ENCODE assay signal across 9 cellular contexts in genomic region chr11:111936045-111936400, GRCh38. TPM values are rescaled to one million over a fixed set of nuclear protein-coding genes. Genes with fewer than 3 reads are reported as not detected.
DNase-seq lines count a peak whose midpoint lies in the region; ATAC-seq, FAIRE-seq and TF ChIP-seq lines count a peak whose summit lies in the region.
"Had no signal": no experiment of that assay in that cellular context is flagged by ENCODE, and none has a peak within 500 bp of the region (broad histone marks: within the 10 kb centered on the region; RNA-seq: fewer than 3 reads in every experiment).

No MANE protein-coding gene starts in this region.

- no TSS peak for BruUV-seq in K562 (replicated peaks; lab: Mats Ljungman, UMichigan)

- no peaks in the 10 kb centered on the region for H3K9me3 Mint-ChIP-seq in stimulated activated naive CD8-positive, alpha-beta T cell treated with anti-CD3 and anti-CD28 coated beads, Interleukin-15, Interleukin-2, amounts not matched to agents 100 ng/mL and 50 ng/mL, for 24 hours
- no peaks in the 10 kb centered on the region for H3K9me3 Mint-ChIP-seq in naive B cell

- peak overlapping the region; percentile 96 for H3K27ac Mint-ChIP-seq in stimulated activated naive CD8-positive, alpha-beta T cell treated with anti-CD3 and anti-CD28 coated beads, Interleukin-15, Interleukin-2, amounts not matched to agents 100 ng/mL and 50 ng/mL, for 24 hours
- H3K27ac Mint-ChIP-seq in naive B cell, result no peak overlapping the region

- CTCF ChIA-PET in K562 (lab: Yijun Ruan, JAX; ENCODE audit: low intra/inter-chr PET ratio), result interaction anchor here (0.6 kb wide), 1 partner anchor 59 kb away, joined by 3 read pairs; no protein-coding TSS in a partner anchor

- H3K9me1 ChIP-seq in K562 (ENCODE audit: control insufficient read depth, insufficient read depth, low read length), result no peaks in the 10 kb centered on the region

- H3K36me3 ChIP-seq in K562 (ENCODE audit: control insufficient read depth, insufficient read depth, low read length), result no peaks in the 10 kb centered on the region
- H3K36me3 ChIP-seq in aorta (ENCODE audit: control insufficient read depth in 1 of 2, insufficient read depth in 2 of 2, low read length in 1 of 2), result no peaks in the 10 kb centered on the region

- 31% methylated on average over 3 of the region's 3 CpGs for WGBS in K562 (ENCODE audit: insufficient coverage, low coverage, missing lambda C conversion rate)
- WGBS in aorta, 2 donors, result 26 to 27% methylated on average over 3 of the region's 3 CpGs

- ATAC-seq in stimulated activated naive CD8-positive, alpha-beta T cell treated with anti-CD3 and anti-CD28 coated beads, Interleukin-15, Interleukin-2, amounts not matched to agents 100 U/mL and 50 U/mL, for 24 hours, result no peak
- ATAC-seq in K562 (no peak), naive B cell (ENCODE audit: low read depth in 2 of 2) (no peak), aorta (ENCODE audit: low FRiP score) (no peak)

- TF ChIP-seq POLR2A in K562 (conservative IDR thresholded peaks at IDR 0.05), result no peak

- DNase-seq in stimulated activated naive CD8-positive, alpha-beta T cell treated with anti-CD3 and anti-CD28 coated beads, Interleukin-15, Interleukin-2, amounts not matched to agents 100 U/mL and 50 U/mL, for 24 hours, result no peak
- no peak for DNase-seq in K562 (ENCODE audit: extremely low read depth in 1 of 4, low spot score in 3 of 4)
- DNase-seq in naive B cell, result no peak
- DNase-seq in aorta, result no peak
- DNase-seq in NCI-H2171 treated with DMSO at 0.1 percent for 48 hours (lab: John Stamatoyannopoulos, UW), result no peak
- no peak for DNase-seq in inferior parietal cortex (ENCODE audit: extremely low spot score)
- no peak for DNase-seq in GM19240 (ENCODE audit: insufficient read length, low spot score)

- H3K4me3 Mint-ChIP-seq in stimulated activated naive CD8-positive, alpha-beta T cell treated with anti-CD3 and anti-CD28 coated beads, Interleukin-15, Interleukin-2, amounts not matched to agents 100 ng/mL and 50 ng/mL, for 24 hours, result peak overlapping the region; percentile 90
- peak overlapping the region in 5 of 8 donors; percentile 74 to 91 (median 83) for H3K4me3 Mint-ChIP-seq in naive B cell

- peaks cover 8% of the 10 kb centered on the region; the same call in 2 of the 3 replicates for H3K79me2 ChIP-seq in K562 (ENCODE audit: control insufficient read depth, insufficient read depth, low read length)

- H3K4me3 ChIP-seq in K562 (no peak overlapping the region), aorta (ENCODE audit: low read length in 2 of 2) (no peak overlapping the region)

- H3K4me2 ChIP-seq in K562 (ENCODE audit: insufficient read depth, low read length), result peak overlapping the region; percentile 96; the same call in 1 of the 2 replicates

- peak overlapping the region in 1 of 2 experiments; percentile 70; a peak in 1 of 4 replicates for H3K9ac ChIP-seq in K562 (ENCODE audit: insufficient read depth in 1 of 2, low read depth in 2 of 2, low read length in 2 of 2)

- peaks cover 85% of the 10 kb centered on the region for H3K4me1 Mint-ChIP-seq in stimulated activated naive CD8-positive, alpha-beta T cell treated with anti-CD3 and anti-CD28 coated beads, Interleukin-15, Interleukin-2, amounts not matched to agents 100 ng/mL and 50 ng/mL, for 24 hours (ENCODE audit: low read depth)
- peaks cover 24 to 34% (median 30%) of the 10 kb centered on the region in 3 donors for H3K4me1 Mint-ChIP-seq in naive B cell

- H3K27me3 Mint-ChIP-seq in stimulated activated naive CD8-positive, alpha-beta T cell treated with anti-CD3 and anti-CD28 coated beads, Interleukin-15, Interleukin-2, amounts not matched to agents 100 ng/mL and 50 ng/mL, for 24 hours, result no peaks in the 10 kb centered on the region
- H3K27me3 Mint-ChIP-seq in naive B cell, result peaks cover 3 to 24% (median 16%) of the 10 kb centered on the region in 3 donors

- intact Hi-C loops in K562 (cut with micrococcal nuclease) (no loop called here), aorta (cut with DNase I) (loop anchor here (2.0 to 5.0 kb wide), 2 partner anchors 41 kb away; no protein-coding TSS in a partner anchor)

- no peak for TF ChIP-seq EP300 in K562 (IDR thresholded peaks at IDR 0.05; ENCODE audit: low read length)

- FAIRE-seq in K562 (lab: Jason Lieb, UNC), result no peak
- FAIRE-seq: TTC549 had no signal

- H3K9me3 ChIP-seq in K562 (replicated peaks; ENCODE audit: control insufficient read depth, insufficient read depth, low read depth, low read length), result no peaks in the 10 kb centered on the region
- no peaks in the 10 kb centered on the region for H3K9me3 ChIP-seq in aorta (ENCODE audit: control insufficient read depth, low read length)

- H3K27me3 ChIP-seq in K562 (ENCODE audit: control insufficient read depth in 2 of 2, insufficient read depth in 2 of 2, low read length in 2 of 2) (no peaks in the 10 kb centered on the region), aorta (ENCODE audit: control insufficient read depth in 1 of 2, insufficient read depth in 2 of 2, low read length in 1 of 2) (no peaks in the 10 kb centered on the region)

- in situ Hi-C loops in K562 (cut with MboI), result no loop called here

- H3K27ac ChIP-seq in K562 (ENCODE audit: extremely low read depth, low read depth, low read length), result no peak overlapping the region
- peak overlapping the region; percentile 6 to 73 for H3K27ac ChIP-seq in aorta (ENCODE audit: low read depth in 1 of 2, low read length in 2 of 2)

- no peak for TF ChIP-seq CTCF in K562 (IDR thresholded peaks at IDR 0.05 in 2 of 3, conservative IDR thresholded peaks at IDR 0.05 in 1 of 3; ENCODE audit: insufficient read depth in 2 of 3, low read depth in 1 of 3, low read length in 3 of 3)

- H2AFZ ChIP-seq in K562 (ENCODE audit: low read depth, low read length), result peak overlapping the region; percentile 99

- H3K36me3 Mint-ChIP-seq in stimulated activated naive CD8-positive, alpha-beta T cell treated with anti-CD3 and anti-CD28 coated beads, Interleukin-15, Interleukin-2, amounts not matched to agents 100 ng/mL and 50 ng/mL, for 24 hours (ENCODE audit: low read depth), result peaks cover 6% of the 10 kb centered on the region
- H3K36me3 Mint-ChIP-seq in naive B cell, result no peaks in the 10 kb centered on the region

- POLR2A ChIA-PET in K562 (lab: Yijun Ruan, JAX), result interaction anchor here (0.6 to 4.2 kb wide), 8 partner anchors 9 to 66 kb away, joined by 3 to 20 read pairs (median 3); no protein-coding TSS in a partner anchor

- no peak for TF ChIP-seq RAD21 in K562 (CRISPR knock-in tag; conservative IDR thresholded peaks at IDR 0.05 in 1 of 2, IDR thresholded peaks at IDR 0.05 in 1 of 2)

- H4K20me1 ChIP-seq in K562 (replicated peaks; ENCODE audit: control insufficient read depth, insufficient read depth, low read length), result no peaks in the 10 kb centered on the region

- H3K4me1 ChIP-seq in K562 (replicated peaks in 1 of 2; ENCODE audit: control insufficient read depth in 2 of 2, insufficient read depth in 2 of 2, low read length in 2 of 2), result peaks cover 22 to 31% of the 10 kb centered on the region in 2 experiments
- H3K4me1 ChIP-seq in aorta (ENCODE audit: control insufficient read depth in 1 of 2, insufficient read depth in 2 of 2, low read length in 2 of 2), result peaks cover 0 to 2% of the 10 kb centered on the region in 2 donors

RNA-seq across cellular contexts. Expression of gene DIXDC1, which starts 1.1 kb away (rescaled TPM):
- 18.6 and 22.7 TPM in 2 replicates for total RNA-seq in K562 (2011; cell fraction: chromatin; rRNA removed; ENCODE audit: low replicate concordance)
- 7.2 and 10.4 TPM in 2 replicates for total RNA-seq in K562 (2011; cell fraction: nucleolus; rRNA removed)
- 11.7 and 16.1 TPM in 2 replicates for total RNA-seq in K562 (2011; cell fraction: nucleoplasm; rRNA removed)
- total RNA-seq in K562 (2014; rRNA removed) (4.0 and 4.5 TPM in 2 replicates), K562 (2014; rRNA removed; fragmentation: Illumina TruSeq; extraction: Trizol) (8.4 and 8.7 TPM in 2 replicates), K562 (2015; rRNA removed; fragmentation: Illumina TruSeq; extraction: Trizol) (9.6 and 10.8 TPM in 2 replicates), K562 (2021) (7.0 and 8.1 TPM in 2 replicates), aorta (10 to 100 TPM; 54.4 to 61.8 TPM)
- polyA plus RNA-seq in K562 (2011; rRNA removed) (6.8 and 7.2 TPM in 2 replicates), K562 (2014; fragmentation: Illumina TruSeq; extraction: Trizol) (4.7 and 7.4 TPM in 2 replicates), K562 (2014; fragmentation: Nextera tagmentation; extraction: Ambion mirVana) (1 to 10 TPM; 2.5 to 2.6 TPM), K562 (2014; rRNA removed) (3.8 and 4.7 TPM in 2 replicates), naive B cell (ENCODE audit: low read depth in 6 of 6) (under 1 TPM in 3 of 6 donors, not detected in 3; 0.11 to 0.43 (median 0.13) TPM), aorta (10 to 100 TPM; 29.8 to 33.0 TPM)
- 3.3 and 4.3 TPM in 2 replicates for polyA plus RNA-seq in K562 (2011; cell fraction: cytosol; rRNA removed)
- 6.1 and 6.3 TPM in 2 replicates for polyA plus RNA-seq in K562 (2011; cell fraction: nucleus; rRNA removed)
- polyA plus RNA-seq in K562 (2012), result 3.4 and 4.4 TPM in 2 replicates
- 17.3 and 23.6 TPM in 2 replicates for polyA minus RNA-seq in K562 (2011; rRNA and poly(A)+ RNA removed)
- 6.9 and 7.1 TPM in 2 replicates for polyA minus RNA-seq in K562 (2011; cell fraction: cytosol; rRNA and poly(A)+ RNA removed)
- polyA minus RNA-seq in K562 (2011; cell fraction: nucleus; rRNA and poly(A)+ RNA removed), result 6.3 and 11.9 TPM in 2 replicates

RNA-seq across cellular contexts. Expression of gene C11orf52, which starts 17.3 kb away (rescaled TPM):
- 0.93 and 1.3 TPM in 2 replicates for total RNA-seq in K562 (2011; cell fraction: chromatin; rRNA removed; ENCODE audit: low replicate concordance)
- 0.83 and 0.92 TPM in 2 replicates for total RNA-seq in K562 (2011; cell fraction: nucleolus; rRNA removed)
- total RNA-seq in K562 (2011; cell fraction: nucleoplasm; rRNA removed), result 1.1 TPM in 1 of 2 replicates, not detected in the other
- 0.32 and 1.4 TPM in 2 replicates for total RNA-seq in K562 (2014; rRNA removed)
- 0.64 and 1.0 TPM in 2 replicates for total RNA-seq in K562 (2014; rRNA removed; fragmentation: Illumina TruSeq; extraction: Trizol)
- total RNA-seq in K562 (2015; rRNA removed; fragmentation: Illumina TruSeq; extraction: Trizol), result 0.72 and 0.87 TPM in 2 replicates
- total RNA-seq in K562 (2021), result 0.29 and 0.69 TPM in 2 replicates
- 1.3 and 2.5 TPM in 2 replicates for polyA plus RNA-seq in K562 (2011; rRNA removed)
- 1.2 and 1.4 TPM in 2 replicates for polyA plus RNA-seq in K562 (2011; cell fraction: cytosol; rRNA removed)
- 1.1 and 1.5 TPM in 2 replicates for polyA plus RNA-seq in K562 (2011; cell fraction: nucleus; rRNA removed)
- polyA plus RNA-seq in K562 (2012), result 0.69 and 2.0 TPM in 2 replicates
- polyA plus RNA-seq in K562 (2014; fragmentation: Illumina TruSeq; extraction: Trizol), result 1.7 and 2.2 TPM in 2 replicates
- polyA plus RNA-seq in K562 (2014; fragmentation: Nextera tagmentation; extraction: Ambion mirVana), result 1 to 10 TPM; 1.8 to 2.9 TPM
- polyA plus RNA-seq in K562 (2014; rRNA removed), result 0.77 and 0.84 TPM in 2 replicates
- 1.3 and 2.0 TPM in 2 replicates for polyA minus RNA-seq in K562 (2011; rRNA and poly(A)+ RNA removed)
- not detected in 2 replicates for polyA minus RNA-seq in K562 (2011; cell fraction: cytosol; rRNA and poly(A)+ RNA removed)
- polyA minus RNA-seq in K562 (2011; cell fraction: nucleus; rRNA and poly(A)+ RNA removed), result 0.56 and 0.94 TPM in 2 replicates
- not detected for polyA plus RNA-seq in naive B cell (ENCODE audit: low read depth in 6 of 6)
- total RNA-seq in aorta, result 1 to 10 TPM; 2.7 to 5.2 TPM
- 1 to 10 TPM; 5.3 to 5.6 TPM for polyA plus RNA-seq in aorta

RNA-seq across cellular contexts. Expression of gene HSPB2, which starts 23.5 kb away (rescaled TPM):
- total RNA-seq in K562 (2011; cell fraction: chromatin; rRNA removed; ENCODE audit: low replicate concordance), result not detected in 2 replicates
- not detected in 2 replicates for total RNA-seq in K562 (2011; cell fraction: nucleolus; rRNA removed)
- total RNA-seq in K562 (2011; cell fraction: nucleoplasm; rRNA removed), result not detected in 2 replicates
- total RNA-seq in K562 (2014; rRNA removed) (not detected in 2 replicates), K562 (2014; rRNA removed; fragmentation: Illumina TruSeq; extraction: Trizol) (0.11 TPM in 1 of 2 replicates, not detected in the other), K562 (2015; rRNA removed; fragmentation: Illumina TruSeq; extraction: Trizol) (not detected in 2 replicates), K562 (2021) (0.31 TPM in 1 of 2 replicates, not detected in the other), aorta (10 to 100 TPM; 18.1 to 24.8 TPM)
- polyA plus RNA-seq in K562 (2011; rRNA removed) (0.11 and 0.35 TPM in 2 replicates), K562 (2014; fragmentation: Illumina TruSeq; extraction: Trizol) (0.12 TPM in 1 of 2 replicates, not detected in the other), K562 (2014; fragmentation: Nextera tagmentation; extraction: Ambion mirVana) (under 1 TPM in 1 of 2 experiments, not detected in 1; 0.06 TPM), K562 (2014; rRNA removed) (not detected in 2 replicates), naive B cell (ENCODE audit: low read depth in 6 of 6) (not detected), aorta (10 to 100 TPM; 13.8 to 60.2 TPM)
- 0.09 and 0.24 TPM in 2 replicates for polyA plus RNA-seq in K562 (2011; cell fraction: cytosol; rRNA removed)
- polyA plus RNA-seq in K562 (2011; cell fraction: nucleus; rRNA removed), result 0.16 and 0.29 TPM in 2 replicates
- 0.13 TPM in 1 of 2 replicates, not detected in the other for polyA plus RNA-seq in K562 (2012)
- polyA minus RNA-seq in K562 (2011; rRNA and poly(A)+ RNA removed), result 0.21 TPM in 1 of 2 replicates, not detected in the other
- not detected in 2 replicates for polyA minus RNA-seq in K562 (2011; cell fraction: cytosol; rRNA and poly(A)+ RNA removed)
- polyA minus RNA-seq in K562 (2011; cell fraction: nucleus; rRNA and poly(A)+ RNA removed), result not detected in 2 replicates

RNA-seq across cellular contexts. Expression of gene CRYAB, which starts 24.5 kb away (rescaled TPM):
- 1.0 and 1.8 TPM in 2 replicates for total RNA-seq in K562 (2011; cell fraction: chromatin; rRNA removed; ENCODE audit: low replicate concordance)
- total RNA-seq in K562 (2011; cell fraction: nucleolus; rRNA removed), result 1.0 and 3.2 TPM in 2 replicates
- total RNA-seq in K562 (2011; cell fraction: nucleoplasm; rRNA removed), result 1.6 and 2.4 TPM in 2 replicates
- 2.0 and 3.6 TPM in 2 replicates for total RNA-seq in K562 (2014; rRNA removed)
- 3.0 and 3.1 TPM in 2 replicates for total RNA-seq in K562 (2014; rRNA removed; fragmentation: Illumina TruSeq; extraction: Trizol)
- 0.83 and 1.3 TPM in 2 replicates for total RNA-seq in K562 (2015; rRNA removed; fragmentation: Illumina TruSeq; extraction: Trizol)
- total RNA-seq in K562 (2021), result 3.6 and 3.7 TPM in 2 replicates
- polyA plus RNA-seq in K562 (2011; rRNA removed), result 1.5 and 2.3 TPM in 2 replicates
- polyA plus RNA-seq in K562 (2011; cell fraction: cytosol; rRNA removed), result 2.3 and 3.7 TPM in 2 replicates
- polyA plus RNA-seq in K562 (2011; cell fraction: nucleus; rRNA removed), result 1.7 and 3.3 TPM in 2 replicates
- polyA plus RNA-seq in K562 (2012), result 0.61 and 2.0 TPM in 2 replicates
- 5.2 and 5.9 TPM in 2 replicates for polyA plus RNA-seq in K562 (2014; fragmentation: Illumina TruSeq; extraction: Trizol)
- 1 to 10 TPM; 6.5 to 7.5 TPM for polyA plus RNA-seq in K562 (2014; fragmentation: Nextera tagmentation; extraction: Ambion mirVana)
- 1.2 and 2.7 TPM in 2 replicates for polyA plus RNA-seq in K562 (2014; rRNA removed)
- 0.69 and 3.5 TPM in 2 replicates for polyA minus RNA-seq in K562 (2011; rRNA and poly(A)+ RNA removed)
- 1.6 TPM in 1 of 2 replicates, not detected in the other for polyA minus RNA-seq in K562 (2011; cell fraction: cytosol; rRNA and poly(A)+ RNA removed)
- 0.94 and 1.00 TPM in 2 replicates for polyA minus RNA-seq in K562 (2011; cell fraction: nucleus; rRNA and poly(A)+ RNA removed)
- not detected for polyA plus RNA-seq in naive B cell (ENCODE audit: low read depth in 6 of 6)
- total RNA-seq in aorta, result 1,000 to 10,000 TPM in 1 of 2 donors, 100 to 1,000 TPM in 1; 323 to 2,347 TPM
- polyA plus RNA-seq in aorta, result 100 to 1,000 TPM; 483 to 702 TPM

RNA-seq across cellular contexts. Expression of gene CFAP68, which starts 56.7 kb away (rescaled TPM):
- 4.1 and 6.5 TPM in 2 replicates for total RNA-seq in K562 (2011; cell fraction: chromatin; rRNA removed; ENCODE audit: low replicate concordance)
- total RNA-seq in K562 (2011; cell fraction: nucleolus; rRNA removed), result 4.3 and 5.0 TPM in 2 replicates
- 8.9 and 16.3 TPM in 2 replicates for total RNA-seq in K562 (2011; cell fraction: nucleoplasm; rRNA removed)
- total RNA-seq in K562 (2014; rRNA removed) (27.9 and 29.9 TPM in 2 replicates), K562 (2014; rRNA removed; fragmentation: Illumina TruSeq; extraction: Trizol) (37.0 and 40.8 TPM in 2 replicates), K562 (2015; rRNA removed; fragmentation: Illumina TruSeq; extraction: Trizol) (43.7 and 45.1 TPM in 2 replicates), K562 (2021) (20.5 and 22.8 TPM in 2 replicates), aorta (10 to 100 TPM in 1 of 2 donors, 1 to 10 TPM in 1; 6.6 to 15.2 TPM)
- polyA plus RNA-seq in K562 (2011; rRNA removed) (72.3 and 82.3 TPM in 2 replicates), K562 (2014; fragmentation: Illumina TruSeq; extraction: Trizol) (58.4 and 64.8 TPM in 2 replicates), K562 (2014; fragmentation: Nextera tagmentation; extraction: Ambion mirVana) (10 to 100 TPM; 71.6 to 71.7 TPM), K562 (2014; rRNA removed) (48.0 and 52.5 TPM in 2 replicates), naive B cell (ENCODE audit: low read depth in 6 of 6) (10 to 100 TPM; 14.3 to 28.3 (median 18.5) TPM), aorta (10 to 100 TPM; 11.5 to 22.0 TPM)
- 36.7 and 54.1 TPM in 2 replicates for polyA plus RNA-seq in K562 (2011; cell fraction: cytosol; rRNA removed)
- 14.8 and 28.9 TPM in 2 replicates for polyA plus RNA-seq in K562 (2011; cell fraction: nucleus; rRNA removed)
- polyA plus RNA-seq in K562 (2012), result 47.2 and 65.7 TPM in 2 replicates
- polyA minus RNA-seq in K562 (2011; rRNA and poly(A)+ RNA removed), result 39.2 and 51.2 TPM in 2 replicates
- 4.4 and 7.6 TPM in 2 replicates for polyA minus RNA-seq in K562 (2011; cell fraction: cytosol; rRNA and poly(A)+ RNA removed)
- 3.1 and 6.7 TPM in 2 replicates for polyA minus RNA-seq in K562 (2011; cell fraction: nucleus; rRNA and poly(A)+ RNA removed)

Comparison
In these comparisons a context has a peak if more than half of its experiments do, and no peak if none do; other contexts are left out.
1. RNA of gene HSPB2, which starts 23.5 kb away (polyA plus RNA-seq): 13.8 to 60.2 TPM in aorta; 0.06 to 0.35 TPM in K562 and not detected in naive B cell; every median in the first group is over 10 times any median in the second.